9 cellular contexts compared by ENCODE assay signal in genomic region chr2:88874063-88874657, GRCh38.
A peak's percentile ranks its signal among the peaks of the same experiment; 100 is the strongest.
DNase-seq lines count a peak whose midpoint lies in the region; ATAC-seq and TF ChIP-seq lines count a peak whose summit lies in the region.
"Had no signal": no experiment of that assay in that cellular context is flagged by ENCODE, and none has a peak within 500 bp of the region (broad histone marks: within the 10 kb centered on the region; RNA-seq: fewer than 3 reads in every experiment).

No MANE protein-coding gene starts in this region.

- no peak overlapping the region for H3K4me3 ChIP-seq in choroid plexus epithelial cell (ENCODE audit: low read depth, low read length)
- no peak overlapping the region for H3K4me3 ChIP-seq in right lobe of liver
- H3K4me3 ChIP-seq: BLaER1 had no signal

- peak; percentile 83 for TF ChIP-seq CTCF in choroid plexus epithelial cell (conservative IDR thresholded peaks at IDR 0.05; ENCODE audit: low read depth, low read length)
- TF ChIP-seq CTCF in right lobe of liver (IDR thresholded peaks at IDR 0.05), result peak; percentile 79 to 87 (median 86)

- no peak for TF ChIP-seq POLR2A in right lobe of liver (IDR thresholded peaks at IDR 0.05)

- no peaks in the 10 kb centered on the region for H3K9me3 ChIP-seq in right lobe of liver
- H3K9me3 ChIP-seq: BLaER1 had no signal

- no peaks in the 10 kb centered on the region for H3K4me1 ChIP-seq in right lobe of liver

- DNase-seq in DMS79 treated with DMSO at 0.1 percent for 48 hours (lab: John Stamatoyannopoulos, UW), result peak; percentile 11
- DNase-seq in DMS79 (lab: John Stamatoyannopoulos, UW), result no peak
- peak; percentile 57 for DNase-seq in MV-4-11 (lab: John Stamatoyannopoulos, UW)
- peak; percentile 3 for DNase-seq in T-helper 9 cell
- peak; percentile 83 for DNase-seq in choroid plexus epithelial cell (ENCODE audit: low read depth)
- DNase-seq in right lobe of liver, result no peak
- DNase-seq in stimulated activated naive CD4-positive, alpha-beta T cell treated with Interleukin-2 at 50 U/mL for 16 hours (lab: John Stamatoyannopoulos, UW), result peak; percentile 7
- DNase-seq in NCI-H187 treated with DMSO at 0.1 percent for 48 hours (lab: John Stamatoyannopoulos, UW), result no peak

- intact Hi-C loops in right lobe of liver (cut with DNase I), result no loop called here

- H3K27me3 ChIP-seq in right lobe of liver, result no peaks in the 10 kb centered on the region
- H3K27me3 ChIP-seq: BLaER1 had no signal

- 23% methylated on average over 4 of the region's 4 CpGs for WGBS in right lobe of liver (ENCODE audit: insufficient coverage, low coverage, low lambda C conversion rate, missing lambda C conversion rate)

- H3K36me3 ChIP-seq in right lobe of liver, result no peaks in the 10 kb centered on the region
- H3K36me3 ChIP-seq: BLaER1 had no signal

- ATAC-seq in right lobe of liver, result peak; percentile 84 to 90 (median 89)

- H3K27ac ChIP-seq in right lobe of liver, result no peak overlapping the region
- H3K27ac ChIP-seq: BLaER1 had no signal

Comparison
In these comparisons a context has a peak if more than half of its experiments do, and no peak if none do; other contexts are left out.
1. DNase-seq: peak in DMS79 treated with DMSO at 0.1 percent for 48 hours (single experiment), MV-4-11 (single experiment), T-helper 9 cell (single experiment), choroid plexus epithelial cell (single experiment) and stimulated activated naive CD4-positive, alpha-beta T cell treated with Interleukin-2 at 50 U/mL for 16 hours (single experiment); none in DMS79 (single experiment), right lobe of liver (0 of 3) and NCI-H187 treated with DMSO at 0.1 percent for 48 hours (single experiment).